Comparison of ENCODE assay signal across 38 cellular contexts in genomic region chr6:159197251-159197650, GRCh38. TPM values are rescaled to one million over a fixed set of nuclear protein-coding genes. Genes with fewer than 3 reads are reported as not detected.
"Had no signal": no experiment of that assay in that cellular context is flagged by ENCODE, and none has a peak within 500 bp of the region (broad histone marks: within the 10 kb centered on the region; RNA-seq: fewer than 3 reads in every experiment).

No MANE protein-coding gene starts in this region.

- H3K36me3 ChIP-seq: MG63 had no signal

- H3K27me3 ChIP-seq: MG63 had no signal

- H3K4me3 ChIP-seq: MG63 had no signal

- H3K4me2 ChIP-seq: KMS-11 had no signal

- H3K9me3 ChIP-seq: MG63 had no signal

- DNase-seq: Kasumi-1, KG1, MG63, MM.1S, MV-4-11, NCI-H1048, NCI-H1092, NCI-H1092 treated with DMSO at 0.1 percent for 48 hours, NCI-H1105, NCI-H1105 treated with DMSO at 0.1 percent for 48 hours, NCI-H1417, NCI-H1417 treated with DMSO at 0.1 percent for 48 hours, NCI-H1436, NCI-H1436 treated with DMSO at 0.1 percent for 48 hours, NCI-H146, NCI-H1694, NCI-H1694 treated with DMSO at 0.1 percent for 48 hours, NCI-H187, NCI-H187 treated with DMSO at 0.1 percent for 48 hours, NCI-H1930, NCI-H2029, NCI-H2029 treated with DMSO at 0.1 percent for 48 hours, NCI-H2081, NCI-H2081 treated with DMSO at 0.1 percent for 48 hours, NCI-H2107, NCI-H2171, NCI-H2171 treated with DMSO at 0.1 percent for 48 hours, NCI-H2227 treated with DMSO at 0.1 percent for 48 hours, NCI-H226, NCI-H345, NCI-H446, NCI-H446 treated with DMSO at 0.1 percent for 48 hours, NCI-H510A had no signal

- H3K9ac ChIP-seq: KMS-11 had no signal

- H3K27ac ChIP-seq: KMS-11 had no signal

RNA-seq across cellular contexts. Expression of gene FNDC1, which starts 28.1 kb away (rescaled TPM):
- total RNA-seq: LHCN-M2, M059J, MCF 10A, NCI-H460 had no signal
